ENCODE assay signal across 8 cellular contexts in genomic region chr19:19138110-19138981, GRCh38. TPM values are rescaled to one million over a fixed set of nuclear protein-coding genes. Genes with fewer than 3 reads are reported as not detected.
A peak's percentile ranks its signal among the peaks of the same experiment; 100 is the strongest.
DNase-seq lines count a peak whose midpoint lies in the region; ATAC-seq, FAIRE-seq and TF ChIP-seq lines count a peak whose summit lies in the region.

Gene TMEM161A, minus strand, starts transcription at chr19:19138478. Its CDS starts 50 bp downstream, at chr19:19138428.

- peak; percentile 84 for DNase-seq in NCI-H2029 treated with DMSO at 0.1 percent for 48 hours (lab: John Stamatoyannopoulos, UW)
- peak; percentile 94 for DNase-seq in T-helper 22 cell (ENCODE audit: low read depth)
- DNase-seq in astrocyte (ENCODE audit: low read depth), result peak; percentile 100
- peak; percentile 100 for DNase-seq in hepatic stellate cell (ENCODE audit: low spot score)
- DNase-seq in aorta, result peak; percentile 98

- H3K27ac ChIP-seq in astrocyte (ENCODE audit: low read depth, low read length), result peak within 1 kb of the TSS; percentile 75
- H3K27ac ChIP-seq in rectal smooth muscle tissue (ENCODE audit: low read depth, low read length), result peak within 1 kb of the TSS; percentile 77
- H3K27ac ChIP-seq in aorta (ENCODE audit: low read depth in 1 of 2, low read length in 2 of 2), result no peak within 1 kb of the TSS

- H3K4me2 ChIP-seq in astrocyte (ENCODE audit: low read length), result peak within 1 kb of the TSS; percentile 100

- no peaks in the 10 kb centered on the region for H3K9me3 Mint-ChIP-seq in astrocyte (ENCODE audit: unreplicated experiment)

- H3K4me1 ChIP-seq in astrocyte (ENCODE audit: insufficient read depth, low read length) (peaks cover 8% of the 10 kb centered on the region), rectal smooth muscle tissue (ENCODE audit: control insufficient read depth, insufficient read depth, low read length) (peaks cover 4% of the 10 kb centered on the region), aorta (ENCODE audit: control insufficient read depth in 1 of 2, insufficient read depth in 2 of 2, low read length in 2 of 2) (no peaks in the 10 kb centered on the region)

- peak within 1 kb of the TSS; percentile 94 for H2AFZ ChIP-seq in astrocyte (ENCODE audit: low read depth, low read length)

- peak within 1 kb of the TSS; percentile 85 for H3K27ac Mint-ChIP-seq in astrocyte (ENCODE audit: unreplicated experiment)

- ATAC-seq in GM18508 (IDR thresholded peaks at IDR 0.05; ENCODE audit: insufficient read depth, unreplicated experiment) (peak; percentile 92), HG02981 (IDR thresholded peaks at IDR 0.05; ENCODE audit: unreplicated experiment) (peak; percentile 100), aorta (ENCODE audit: low FRiP score) (peak; percentile 98)

- WGBS in aorta, 2 donors, result 2% methylated on average over 42 of the region's 42 CpGs

- TF ChIP-seq CTCF in astrocyte (IDR thresholded peaks at IDR 0.05; ENCODE audit: insufficient read depth, low read depth, low read length), result no peak

- H3K4me1 Mint-ChIP-seq in astrocyte (ENCODE audit: low read depth, unreplicated experiment), result peaks cover 3% of the 10 kb centered on the region

- H3K36me3 Mint-ChIP-seq in astrocyte (ENCODE audit: low read depth, unreplicated experiment), result peaks cover 4% of the 10 kb centered on the region

- H3K4me3 ChIP-seq in astrocyte (ENCODE audit: insufficient read depth, low read depth, low read length), result peak within 1 kb of the TSS; percentile 89
- H3K4me3 ChIP-seq in rectal smooth muscle tissue (ENCODE audit: low read length), result peak within 1 kb of the TSS; percentile 89
- H3K4me3 ChIP-seq in aorta (ENCODE audit: low read length in 2 of 2), result peak within 1 kb of the TSS; percentile 23 to 39

- H3K79me2 ChIP-seq in astrocyte (ENCODE audit: insufficient read depth, low read length), result peaks cover 12% of the 10 kb centered on the region

- H4K20me1 ChIP-seq in astrocyte (ENCODE audit: insufficient read depth, low read length), result peaks cover 3% of the 10 kb centered on the region

- FAIRE-seq in astrocyte (lab: Jason Lieb, UNC), result no peak

- peak within 1 kb of the TSS; percentile 99 for H3K4me3 Mint-ChIP-seq in astrocyte (ENCODE audit: unreplicated experiment)

- peaks cover 7% of the 10 kb centered on the region for H3K27me3 Mint-ChIP-seq in astrocyte (ENCODE audit: low read depth, unreplicated experiment)

- H3K27me3 ChIP-seq in astrocyte (ENCODE audit: insufficient read depth, low read length) (no peaks in the 10 kb centered on the region), rectal smooth muscle tissue (ENCODE audit: control insufficient read depth, insufficient read depth, low read length) (no peaks in the 10 kb centered on the region), aorta (ENCODE audit: control insufficient read depth in 1 of 2, insufficient read depth in 2 of 2, low read length in 1 of 2) (no peaks in the 10 kb centered on the region)

- no peaks in the 10 kb centered on the region for H3K9me3 ChIP-seq in astrocyte (ENCODE audit: insufficient read depth, low read depth, low read length)
- no peaks in the 10 kb centered on the region for H3K9me3 ChIP-seq in aorta (ENCODE audit: control insufficient read depth, low read length)

- intact Hi-C loops in aorta (cut with DNase I), result loop anchor here (2.0 to 5.0 kb wide), 3 partner anchors 76 to 106 kb away; partner anchors contain the start of genes ARMC6 (in 1 of the 2), SLC25A42 (in 1 of the 2) and SUGP2 (in 1 of the 2)

- H3K9ac ChIP-seq in astrocyte (ENCODE audit: low read length) (peak within 1 kb of the TSS; percentile 96), rectal smooth muscle tissue (ENCODE audit: low read length) (peak within 1 kb of the TSS; percentile 72)

- H3K36me3 ChIP-seq in astrocyte (ENCODE audit: insufficient read depth, low read length) (no peaks in the 10 kb centered on the region), rectal smooth muscle tissue (ENCODE audit: control insufficient read depth, insufficient read depth, low read length) (no peaks in the 10 kb centered on the region), aorta (ENCODE audit: control insufficient read depth in 1 of 2, insufficient read depth in 2 of 2, low read length in 1 of 2) (no peaks in the 10 kb centered on the region)

RNA-seq across cellular contexts. Expression of gene TMEM161A, which starts in this region (rescaled TPM):
- total RNA-seq in astrocyte (27.2 and 33.8 TPM in 2 replicates), aorta (10 to 100 TPM; 11.6 to 18.1 TPM)
- polyA plus RNA-seq in aorta, result 10 to 100 TPM in 1 of 2 donors, 1 to 10 TPM in 1; 7.6 to 53.3 TPM

Comparison
In these comparisons a context has a peak if more than half of its experiments do, and no peak if none do; other contexts are left out.
1. H3K27ac ChIP-seq: peak in astrocyte (single experiment) and rectal smooth muscle tissue (single experiment); none in aorta (0 of 2).
2. H3K4me3 ChIP-seq: peak in every context shown above with its lines; median percentile 89 in astrocyte; 89 in rectal smooth muscle tissue; 31 in aorta.
3. Peak in every context shown above with its lines, with median percentiles within 50 percentile points of each other: ATAC-seq and DNase-seq.